Comparison of ENCODE assay signal across 8 cellular contexts in genomic region chr12:54159140-54159539, GRCh38.
DNase-seq lines count a peak whose midpoint lies in the region; ATAC-seq and FAIRE-seq lines count a peak whose summit lies in the region.

No MANE protein-coding gene starts in this region.

- peak; percentile 27 for DNase-seq in AG08395 (ENCODE audit: low spot score)
- peak; percentile 93 for DNase-seq in NCI-H82 (lab: John Stamatoyannopoulos, UW)
- peak; percentile 41 for DNase-seq in glomerular visceral epithelial cell (ENCODE audit: extremely low spot score)
- DNase-seq in urothelium cell line (ENCODE audit: low spot score) = peak; percentile 27
- no peak for DNase-seq in cortex of kidney (lab: John Stamatoyannopoulos, UW)
- DNase-seq in central memory CD4-positive, alpha-beta T cell = no peak

- no peak for FAIRE-seq in urothelium cell line (lab: Jason Lieb, UNC)

- ATAC-seq in GM18517 (IDR thresholded peaks at IDR 0.05; ENCODE audit: unreplicated experiment) (peak; percentile 64), HG03139 (IDR thresholded peaks at IDR 0.05; ENCODE audit: unreplicated experiment) (peak; percentile 73)

Comparison
In these comparisons a context has a peak if more than half of its experiments do, and no peak if none do; other contexts are left out.
1. DNase-seq: peak in AG08395 (single experiment), NCI-H82 (single experiment), glomerular visceral epithelial cell (single experiment) and urothelium cell line (single experiment); none in cortex of kidney (single experiment) and central memory CD4-positive, alpha-beta T cell (single experiment).